18 cellular contexts compared by ENCODE assay signal in the genomic region with DNA sequence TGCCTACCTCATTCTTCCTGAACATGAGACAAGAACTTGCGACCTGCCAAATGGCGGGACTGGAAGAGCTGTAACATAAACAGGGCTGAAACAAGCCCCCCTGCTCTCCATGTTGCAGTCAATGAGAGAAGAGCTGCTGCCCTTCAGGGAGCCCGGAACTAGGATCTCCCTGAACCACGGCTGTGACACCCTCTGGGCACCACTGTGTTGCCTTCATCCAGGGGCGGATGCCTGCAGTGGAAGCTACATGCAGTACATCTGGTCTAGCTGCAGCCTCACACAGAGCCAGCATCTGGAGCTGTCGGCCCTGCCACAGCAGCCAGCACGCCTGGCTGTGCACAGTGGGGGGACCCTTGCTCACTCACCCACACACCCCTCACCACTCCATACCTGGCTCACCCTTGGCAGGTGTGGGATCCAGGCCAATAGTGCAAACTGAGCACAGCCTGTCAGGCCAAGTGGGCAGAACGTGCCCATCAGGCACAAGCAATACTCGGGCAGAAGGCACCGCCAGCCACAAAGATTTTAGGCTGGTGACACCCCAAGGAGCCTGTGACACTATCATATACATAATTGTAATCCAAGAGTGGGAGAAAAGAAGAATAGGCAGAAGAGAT.
DNase-seq lines count a peak whose midpoint lies in the region; ATAC-seq and TF ChIP-seq lines count a peak whose summit lies in the region.
"Had no signal": no experiment of that assay in that cellular context is flagged by ENCODE, and none has a peak within 500 bp of the region (broad histone marks: within the 10 kb centered on the region; RNA-seq: fewer than 3 reads in every experiment).

No MANE protein-coding gene starts in this region.

- H3K9me3 ChIP-seq in gastroesophageal sphincter (peaks cover 0 to 9% (median 0%) of the 10 kb centered on the region in 3 donors), mesenchymal stem cell (ENCODE audit: control insufficient read depth, low read length) (peaks cover 7% of the 10 kb centered on the region), spleen (peaks cover 0 to 32% (median 27%) of the 10 kb centered on the region in 8 donors)
- H3K9me3 ChIP-seq: BE2C, HAP-1 had no signal

- H2BK5ac ChIP-seq in mesenchymal stem cell (ENCODE audit: low read depth, low read length, poor library complexity, severe bottlenecking), result no peak overlapping the region

- H4K91ac ChIP-seq in mesenchymal stem cell (ENCODE audit: low read length), result peak overlapping the region; percentile 78

- H4K8ac ChIP-seq in mesenchymal stem cell (ENCODE audit: low read length), result peak overlapping the region; percentile 84

- peak overlapping the region; percentile 4 to 61 for H3K18ac ChIP-seq in mesenchymal stem cell (ENCODE audit: low read depth in 1 of 2, low read length in 2 of 2)

- no peak overlapping the region for H3K4me2 ChIP-seq in mesenchymal stem cell (ENCODE audit: low read length, poor library complexity, severe bottlenecking)

- H3K4me1 ChIP-seq in gastroesophageal sphincter (peaks cover 0 to 9% (median 0%) of the 10 kb centered on the region in 3 donors), mesenchymal stem cell (ENCODE audit: control insufficient read depth, insufficient read depth, low read depth, low read length) (no peaks in the 10 kb centered on the region), spleen (no peaks in the 10 kb centered on the region)
- H3K4me1 ChIP-seq: BE2C, HAP-1 had no signal

- no peak overlapping the region for H2AFZ ChIP-seq in mesenchymal stem cell (ENCODE audit: low read depth, low read length)
- H2AFZ ChIP-seq: GM23248 had no signal

- DNase-seq in mesenchymal stem cell (no peak), spleen (peak; percentile 61)
- DNase-seq: ACHN; BE2C; C1 segment of cervical spinal cord; CD4-positive, CD25-positive, alpha-beta regulatory T cell; COR-L47; DMS 273 treated with DMSO at 0.1 percent for 48 hours; DMS79; GDM1; GM23248 had no signal

- peak overlapping the region in 1 of 2 experiments; percentile 17 for H2BK12ac ChIP-seq in mesenchymal stem cell (ENCODE audit: low read length in 2 of 2)

- no peak for TF ChIP-seq POLR2A in gastroesophageal sphincter (IDR thresholded peaks at IDR 0.05)
- TF ChIP-seq POLR2A in spleen (IDR thresholded peaks at IDR 0.05), result no peak

- no peak overlapping the region for H3K23ac ChIP-seq in mesenchymal stem cell (ENCODE audit: low read length in 2 of 2)

- H3K27me3 ChIP-seq in gastroesophageal sphincter (no peaks in the 10 kb centered on the region), mesenchymal stem cell (ENCODE audit: control insufficient read depth in 1 of 2, insufficient read depth in 1 of 2, low read length in 2 of 2) (no peaks in the 10 kb centered on the region), spleen (replicated peaks in 1 of 7) (no peaks in the 10 kb centered on the region)
- H3K27me3 ChIP-seq: BE2C had no signal

- H3K14ac ChIP-seq in mesenchymal stem cell (ENCODE audit: low read length in 2 of 2), result peak overlapping the region in 1 of 2 experiments; percentile 30

- TF ChIP-seq CTCF in gastroesophageal sphincter (IDR thresholded peaks at IDR 0.05) (no peak), spleen (IDR thresholded peaks at IDR 0.05 in 8 of 11, conservative IDR thresholded peaks at IDR 0.05 in 3 of 11) (no peak)

- no peak overlapping the region for H3K4ac ChIP-seq in mesenchymal stem cell (ENCODE audit: low read depth in 1 of 2, low read length in 2 of 2)

- WGBS in gastroesophageal sphincter (ENCODE audit: low coverage in 1 of 2), 2 donors, result 100% methylated on average over 1 of the region's 10 CpGs; no CpG with 5 or more reads in 1 of the 2 donors
- WGBS in mesenchymal stem cell, result 99% methylated on average over 8 of the region's 10 CpGs
- 81 to 93% (median 85%) methylated on average over 10 of the region's 10 CpGs for WGBS in spleen, 5 donors

- no peak overlapping the region for H3K27ac ChIP-seq in gastroesophageal sphincter
- no peak overlapping the region for H3K27ac ChIP-seq in mesenchymal stem cell (ENCODE audit: low read length, poor library complexity, severe bottlenecking)
- H3K27ac ChIP-seq in spleen, result no peak overlapping the region
- H3K27ac ChIP-seq: GM23248, HL-60 had no signal

- no peak overlapping the region for H2AK5ac ChIP-seq in mesenchymal stem cell (ENCODE audit: low read length, severe bottlenecking)

- H2BK15ac ChIP-seq in mesenchymal stem cell (ENCODE audit: low read depth, poor library complexity, severe bottlenecking), result peak overlapping the region; percentile 40

- no peak for TF ChIP-seq EP300 in gastroesophageal sphincter (IDR thresholded peaks at IDR 0.05)

- intact Hi-C loops in spleen (cut with DNase I; ENCODE audit: low total_unique reads), result no loop called here

- H3K4me3 ChIP-seq in gastroesophageal sphincter (no peak overlapping the region), mesenchymal stem cell (ENCODE audit: insufficient read depth in 1 of 2, low read depth in 1 of 2, low read length in 2 of 2) (no peak overlapping the region), spleen (no peak overlapping the region)
- H3K4me3 ChIP-seq: GM23248, HAP-1, K562 had no signal

- H3K9ac ChIP-seq in mesenchymal stem cell (ENCODE audit: low read length), result no peak overlapping the region
- H3K9ac ChIP-seq: GM23248 had no signal

- ATAC-seq in gastroesophageal sphincter, result peak; percentile 31
- ATAC-seq in GM18907 (IDR thresholded peaks at IDR 0.05; ENCODE audit: unreplicated experiment), result no peak
- ATAC-seq in HG03469 (IDR thresholded peaks at IDR 0.05; ENCODE audit: unreplicated experiment), result no peak
- no peak for ATAC-seq in GM19397 (IDR thresholded peaks at IDR 0.05; ENCODE audit: unreplicated experiment)
- ATAC-seq: K562 had no signal

- no peaks in the 10 kb centered on the region for H3K79me1 ChIP-seq in mesenchymal stem cell (replicated peaks; ENCODE audit: low read length, poor library complexity, severe bottlenecking)

- H3K36me3 ChIP-seq in gastroesophageal sphincter (no peaks in the 10 kb centered on the region), mesenchymal stem cell (ENCODE audit: control insufficient read depth in 1 of 2, insufficient read depth in 2 of 2, low read depth in 1 of 2, low read length in 2 of 2) (peaks cover 0 to 2% of the 10 kb centered on the region in 2 experiments), spleen (no peaks in the 10 kb centered on the region)
- H3K36me3 ChIP-seq: BE2C, HAP-1 had no signal

- H2BK120ac ChIP-seq in mesenchymal stem cell (ENCODE audit: low read depth, low read length), result no peak overlapping the region
